In the genomic region with DNA sequence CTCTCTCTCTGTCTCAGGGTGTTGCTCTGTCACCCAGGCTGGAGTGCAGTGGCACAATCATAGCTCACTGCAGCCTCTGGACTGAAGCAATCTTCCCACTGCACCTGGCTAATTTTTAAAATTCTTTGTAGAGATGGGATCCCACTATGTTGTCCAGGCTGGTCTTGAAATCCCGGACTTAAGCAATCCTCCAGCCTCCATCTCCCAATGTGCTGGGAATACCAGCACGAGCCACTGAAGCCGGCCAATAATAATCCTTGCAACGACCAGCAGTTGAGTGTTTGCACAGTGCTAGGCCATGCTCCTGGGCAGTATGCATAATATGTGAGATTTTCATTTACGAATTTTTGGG, we compare ENCODE assay signal across 13 cellular contexts. TPM values are rescaled to one million over a fixed set of nuclear protein-coding genes. Genes with fewer than 3 reads are reported as not detected.
DNase-seq lines count a peak whose midpoint lies in the region; ATAC-seq and TF ChIP-seq lines count a peak whose summit lies in the region.
"Had no signal": no experiment of that assay in that cellular context is flagged by ENCODE, and none has a peak within 500 bp of the region (broad histone marks: within the 10 kb centered on the region; RNA-seq: fewer than 3 reads in every experiment).

No MANE protein-coding gene starts in this region.

- H2AFZ ChIP-seq in Loucy (ENCODE audit: low read length) (peak overlapping the region; percentile 95; the same call in 1 of the 2 replicates), trophoblast cell (ENCODE audit: insufficient read depth, low read length, poor library complexity) (no peak overlapping the region)

- peak overlapping the region; percentile 91 for H3K9ac ChIP-seq in Loucy (ENCODE audit: low read depth, low read length, poor library complexity, severe bottlenecking)
- H3K9ac ChIP-seq in trophoblast cell (ENCODE audit: low read length): no peak overlapping the region

- no TSS peak for BruUV-seq in Caco-2 (replicated peaks; lab: Mats Ljungman, UMichigan)

- no peak overlapping the region for H2BK12ac ChIP-seq in trophoblast cell (ENCODE audit: low read length)

- H3K79me1 ChIP-seq in trophoblast cell (ENCODE audit: low read length): peaks cover 3% of the 10 kb centered on the region

- intact Hi-C loops in Caco-2 (cut with micrococcal nuclease; ENCODE audit: unreplicated experiment): loop anchor here (5.0 kb wide), 1 partner anchor 33 kb away; the partner anchor contains the start of gene RGL3
- intact Hi-C loops in activated CD8-positive, alpha-beta T cell treated with anti-CD3 and anti-CD28 coated beads for 36 hours (cut with micrococcal nuclease): no loop called here

- H2AK5ac ChIP-seq in trophoblast cell (ENCODE audit: low read length): no peak overlapping the region

- H4K12ac ChIP-seq in trophoblast cell (ENCODE audit: low read depth, low read length): no peak overlapping the region

- TF ChIP-seq CTCF in Caco-2 (IDR thresholded peaks at IDR 0.05; ENCODE audit: insufficient read depth in 1 of 2, low read depth in 1 of 2, low read length in 1 of 2, severe bottlenecking in 1 of 2, unreplicated experiment in 1 of 2) (no peak), Loucy (conservative IDR thresholded peaks at IDR 0.05; ENCODE audit: low read length) (no peak)
- no peak for TF ChIP-seq CTCF in activated CD8-positive, alpha-beta T cell treated with anti-CD3 and anti-CD28 coated beads for 36 hours (IDR thresholded peaks at IDR 0.05)

- H3K27me3 ChIP-seq in Caco-2 (replicated peaks; ENCODE audit: control insufficient read depth, insufficient read depth, low read length) (no peaks in the 10 kb centered on the region), Loucy (ENCODE audit: insufficient read depth, low read length, poor library complexity, severe bottlenecking) (no peaks in the 10 kb centered on the region), trophoblast cell (ENCODE audit: insufficient read depth, low read length) (no peaks in the 10 kb centered on the region)

- H3K18ac ChIP-seq in trophoblast cell (ENCODE audit: low read length): no peak overlapping the region

- H4K8ac ChIP-seq in trophoblast cell (ENCODE audit: low read depth, low read length): no peak overlapping the region

- POLR2A ChIA-PET in Caco-2 (lab: Charles Lee): interaction anchor here (0.5 to 2.3 kb wide), 2 partner anchors 10 to 1251 kb away, joined by 5 to 19 read pairs; partner anchors contain the start of gene SWSAP1
- POLR2A ChIA-PET in activated CD8-positive, alpha-beta T cell treated with anti-CD3 and anti-CD28 coated beads for 36 hours (lab: Charles Lee): interaction anchor here (1.8 kb wide), 1 partner anchor 9 kb away, joined by 6 read pairs; no protein-coding TSS in a partner anchor

- no peak for TF ChIP-seq POLR2A in erythroblast (IDR thresholded peaks at IDR 0.05; ENCODE audit: low read length)

- H3K9me3 ChIP-seq in Caco-2 (no peaks in the 10 kb centered on the region), Loucy (ENCODE audit: insufficient read depth, low read depth, low read length) (no peaks in the 10 kb centered on the region), trophoblast cell (ENCODE audit: insufficient read depth, low read depth, low read length) (no peaks in the 10 kb centered on the region)

- no peaks in the 10 kb centered on the region for H3F3A ChIP-seq in Loucy (ENCODE audit: low read depth)

- peak overlapping the region; percentile 43 for H3K27ac Mint-ChIP-seq in Caco-2 (ENCODE audit: unreplicated experiment)
- no peak overlapping the region for H3K27ac Mint-ChIP-seq in activated CD8-positive, alpha-beta T cell treated with anti-CD3 and anti-CD28 coated beads for 36 hours
- H3K27ac Mint-ChIP-seq: activated naive CD4-positive, alpha-beta T cell treated with anti-CD3 and anti-CD28 coated beads, Interleukin-2, amount 50 U/mL, for 72 hours; activated T-helper 1 cell treated with anti-CD3 and anti-CD28 coated beads, Interleukin-12 subunit alpha, Interleukin-12 subunit beta, Interleukin-2, Interleukin-4 antibody, amounts not matched to agents 30 ng/mL and 10 ng/mL and 1 ng/mL, durations not matched to agents 14 hours and 24 hours and 36 hours had no signal

- DNase-seq in Caco-2: no peak
- peak; percentile 53 to 54 for DNase-seq in erythroblast (lab: John Stamatoyannopoulos, UW)
- peak; percentile 95 to 97 for DNase-seq in trophoblast cell
- no peak for DNase-seq in activated CD8-positive, alpha-beta T cell treated with anti-CD3 and anti-CD28 coated beads for 36 hours
- DNase-seq in NCI-H226: no peak
- DNase-seq: activated CD4-positive, alpha-beta T cell treated with anti-CD3 and anti-CD28 coated beads for 4 hours; effector CD8-positive, alpha-beta T cell; Karpas-422 had no signal

- H3K4ac ChIP-seq in trophoblast cell (ENCODE audit: low read depth, low read length): no peak overlapping the region

- ATAC-seq in GM18873 (IDR thresholded peaks at IDR 0.05; ENCODE audit: low FRiP score, unreplicated experiment): no peak
- ATAC-seq in activated CD8-positive, alpha-beta T cell treated with anti-CD3 and anti-CD28 coated beads for 36 hours: no peak
- ATAC-seq: activated naive CD4-positive, alpha-beta T cell treated with anti-CD3 and anti-CD28 coated beads, Interleukin-2, amount 50 U/mL, for 72 hours had no signal

- H3K23ac ChIP-seq in trophoblast cell (ENCODE audit: low read length): no peak overlapping the region

- H3K9me2 ChIP-seq in Loucy (replicated peaks; ENCODE audit: low read depth, low read length): no peaks in the 10 kb centered on the region

- H2BK5ac ChIP-seq in trophoblast cell (ENCODE audit: low read depth, low read length, poor library complexity): no peak overlapping the region

- H3K4me1 ChIP-seq in Caco-2 (0 out of 2 replicates have a peak, but pooled peaks cover 4% of the 10 kb centered on the region), Loucy (ENCODE audit: insufficient read depth, low read length, poor library complexity, severe bottlenecking) (peaks cover 17% of the 10 kb centered on the region), trophoblast cell (ENCODE audit: control insufficient read depth in 1 of 2, insufficient read depth in 2 of 2, low read length in 2 of 2) (peaks cover 16 to 19% of the 10 kb centered on the region in 2 experiments)

- H3K9me3 Mint-ChIP-seq in Caco-2 (ENCODE audit: unreplicated experiment): no peaks in the 10 kb centered on the region
- no peaks in the 10 kb centered on the region for H3K9me3 Mint-ChIP-seq in activated CD8-positive, alpha-beta T cell treated with anti-CD3 and anti-CD28 coated beads for 36 hours
- H3K9me3 Mint-ChIP-seq: activated naive CD4-positive, alpha-beta T cell treated with anti-CD3 and anti-CD28 coated beads, Interleukin-2, amount 50 U/mL, for 72 hours; activated T-helper 1 cell treated with anti-CD3 and anti-CD28 coated beads, Interleukin-12 subunit alpha, Interleukin-12 subunit beta, Interleukin-2, Interleukin-4 antibody, amounts not matched to agents 30 ng/mL and 10 ng/mL and 1 ng/mL, durations not matched to agents 14 hours and 24 hours and 36 hours had no signal

- peak overlapping the region; percentile 93 for H3K4me2 ChIP-seq in Loucy (ENCODE audit: low read depth, low read length, poor library complexity, severe bottlenecking)
- no peak overlapping the region for H3K4me2 ChIP-seq in trophoblast cell (ENCODE audit: low read length)

- H2BK120ac ChIP-seq in trophoblast cell (ENCODE audit: insufficient read depth, low read length, poor library complexity): no peak overlapping the region

- H3K4me3 Mint-ChIP-seq in Caco-2 (ENCODE audit: unreplicated experiment): peak overlapping the region; percentile 95
- H3K4me3 Mint-ChIP-seq in activated CD8-positive, alpha-beta T cell treated with anti-CD3 and anti-CD28 coated beads for 36 hours: no peak overlapping the region
- H3K4me3 Mint-ChIP-seq: activated T-helper 1 cell treated with anti-CD3 and anti-CD28 coated beads, Interleukin-12 subunit alpha, Interleukin-12 subunit beta, Interleukin-2, Interleukin-4 antibody, amounts not matched to agents 30 ng/mL and 10 ng/mL and 1 ng/mL, durations not matched to agents 14 hours and 24 hours and 36 hours had no signal

- H3K79me2 ChIP-seq in Loucy (ENCODE audit: insufficient read depth, low read length): no peaks in the 10 kb centered on the region
- no peaks in the 10 kb centered on the region for H3K79me2 ChIP-seq in trophoblast cell (ENCODE audit: control insufficient read depth, insufficient read depth, low read length, poor library complexity)

- H3K36me3 ChIP-seq in Caco-2 (ENCODE audit: control insufficient read depth, insufficient read depth, low read length): no peaks in the 10 kb centered on the region
- H3K36me3 ChIP-seq in Loucy (ENCODE audit: insufficient read depth, low read length): no peaks in the 10 kb centered on the region
- no peaks in the 10 kb centered on the region for H3K36me3 ChIP-seq in trophoblast cell (ENCODE audit: control insufficient read depth in 1 of 2, insufficient read depth in 2 of 2, low read length in 2 of 2)

- H3K36me3 Mint-ChIP-seq in Caco-2 (ENCODE audit: insufficient read depth, unreplicated experiment): peaks cover 12% of the 10 kb centered on the region
- no peaks in the 10 kb centered on the region for H3K36me3 Mint-ChIP-seq in activated CD8-positive, alpha-beta T cell treated with anti-CD3 and anti-CD28 coated beads for 36 hours (ENCODE audit: low read depth)

- H4K20me1 ChIP-seq in Loucy (ENCODE audit: insufficient read depth, low read length, poor library complexity, severe bottlenecking): peaks cover 5% of the 10 kb centered on the region

- no peaks in the 10 kb centered on the region for H3K4me1 Mint-ChIP-seq in Caco-2 (ENCODE audit: low read depth, unreplicated experiment)
- peaks cover 15% of the 10 kb centered on the region for H3K4me1 Mint-ChIP-seq in activated CD8-positive, alpha-beta T cell treated with anti-CD3 and anti-CD28 coated beads for 36 hours (ENCODE audit: low read depth)

- no peak overlapping the region for H3K14ac ChIP-seq in trophoblast cell (ENCODE audit: low read length)

- no peaks in the 10 kb centered on the region for H3K27me3 Mint-ChIP-seq in Caco-2 (ENCODE audit: insufficient read depth, unreplicated experiment)
- peaks cover 13% of the 10 kb centered on the region for H3K27me3 Mint-ChIP-seq in activated CD8-positive, alpha-beta T cell treated with anti-CD3 and anti-CD28 coated beads for 36 hours

- no CpG with 5 or more reads among the region's 5 CpGs for WGBS in trophoblast cell (ENCODE audit: extremely low coverage, insufficient coverage, insufficient read length)

- H3K4me3 ChIP-seq in Caco-2 (ENCODE audit: low read depth, low read length) (no peak overlapping the region), Loucy (ENCODE audit: low read length, poor library complexity, severe bottlenecking) (peak overlapping the region; percentile 90), trophoblast cell (ENCODE audit: low read depth, low read length) (no peak overlapping the region)

- H3K27ac ChIP-seq in trophoblast cell (ENCODE audit: low read depth, low read length): no peak overlapping the region

- CTCF ChIA-PET in Caco-2 (lab: Charles Lee): interaction anchor here (0.9 to 2.7 kb wide), 6 partner anchors 10 to 98 kb away, joined by 4 to 28 read pairs (median 16); partner anchors contain the start of genes ODAD3, PRKCSH and SWSAP1
- CTCF ChIA-PET in activated CD8-positive, alpha-beta T cell treated with anti-CD3 and anti-CD28 coated beads for 36 hours (lab: Charles Lee): interaction anchor here (1.2 to 2.0 kb wide), 2 partner anchors 42 to 97 kb away, joined by 3 to 7 read pairs; no protein-coding TSS in a partner anchor

- no peak overlapping the region for H4K91ac ChIP-seq in trophoblast cell (ENCODE audit: low read depth, low read length)

RNA-seq across cellular contexts. Expression of gene EPOR, which starts 0.6 kb away (rescaled TPM):
- total RNA-seq in Caco-2 (2022): 6.1 and 7.9 TPM in 2 replicates
- 5.1 and 5.2 TPM in 2 replicates for polyA plus RNA-seq in trophoblast cell (2013)
- total RNA-seq in activated CD8-positive, alpha-beta T cell treated with anti-CD3 and anti-CD28 coated beads for 36 hours: 1 to 10 TPM; 7.0 to 9.8 TPM

RNA-seq across cellular contexts. Expression of gene SWSAP1, which starts 10.3 kb away (rescaled TPM):
- 3.7 and 3.9 TPM in 2 replicates for total RNA-seq in Caco-2 (2022)
- 3.2 and 3.6 TPM in 2 replicates for polyA plus RNA-seq in trophoblast cell (2013)
- 1 to 10 TPM; 1.5 to 1.8 TPM for total RNA-seq in activated CD8-positive, alpha-beta T cell treated with anti-CD3 and anti-CD28 coated beads for 36 hours

RNA-seq across cellular contexts. Expression of gene PLPPR2, which starts 29.5 kb away (rescaled TPM):
- 5.6 and 7.4 TPM in 2 replicates for total RNA-seq in Caco-2 (2022)
- 3.7 and 3.9 TPM in 2 replicates for polyA plus RNA-seq in trophoblast cell (2013)
- total RNA-seq in activated CD8-positive, alpha-beta T cell treated with anti-CD3 and anti-CD28 coated beads for 36 hours: 1 to 10 TPM; 1.2 to 1.8 TPM

RNA-seq across cellular contexts. Expression of gene RGL3, which starts 34.4 kb away (rescaled TPM):
- 53.1 and 58.8 TPM in 2 replicates for total RNA-seq in Caco-2 (2022)
- polyA plus RNA-seq in trophoblast cell (2013): 27.2 and 29.7 TPM in 2 replicates
- not detected for total RNA-seq in activated CD8-positive, alpha-beta T cell treated with anti-CD3 and anti-CD28 coated beads for 36 hours
- total RNA-seq: activated naive CD4-positive, alpha-beta T cell treated with anti-CD3 and anti-CD28 coated beads, Interleukin-2, amount 50 U/mL, for 72 hours; activated T-helper 1 cell treated with anti-CD3 and anti-CD28 coated beads, Interleukin-12 subunit alpha, Interleukin-12 subunit beta, Interleukin-2, Interleukin-4 antibody, amounts not matched to agents 30 ng/mL and 10 ng/mL and 1 ng/mL, durations not matched to agents 14 hours and 24 hours and 36 hours; HT1080 had no signal

RNA-seq across cellular contexts. Expression of gene CCDC159, which starts 38.4 kb away (rescaled TPM):
- 11.7 and 13.9 TPM in 2 replicates for total RNA-seq in Caco-2 (2022)
- polyA plus RNA-seq in trophoblast cell (2013): 8.3 and 9.9 TPM in 2 replicates
- total RNA-seq in activated CD8-positive, alpha-beta T cell treated with anti-CD3 and anti-CD28 coated beads for 36 hours: 10 to 100 TPM in 1 of 2 experiments, 1 to 10 TPM in 1; 9.7 to 10.5 TPM
- total RNA-seq: HT1080 had no signal

Comparison
In these comparisons a context has a peak if more than half of its experiments do, and no peak if none do; other contexts are left out.
1. DNase-seq: peak in erythroblast (2 of 2) and trophoblast cell (2 of 2); none in Caco-2 (0 of 2), activated CD8-positive, alpha-beta T cell treated with anti-CD3 and anti-CD28 coated beads for 36 hours (single experiment) and NCI-H226 (single experiment).